27 cellular contexts compared by ENCODE assay signal in genomic region chr12:89256060-89256459, GRCh38.
DNase-seq lines count a peak whose midpoint lies in the region; ATAC-seq, FAIRE-seq and TF ChIP-seq lines count a peak whose summit lies in the region.
"Had no signal": no experiment of that assay in that cellular context is flagged by ENCODE, and none has a peak within 500 bp of the region (broad histone marks: within the 10 kb centered on the region; RNA-seq: fewer than 3 reads in every experiment).

No MANE protein-coding gene starts in this region.

- POLR2A ChIA-PET in K562 (lab: Yijun Ruan, JAX) = no interaction called here

- no peak for TF ChIP-seq POLR2A in K562 (conservative IDR thresholded peaks at IDR 0.05)

- 8% methylated on average over 1 of the region's 1 CpG for WGBS in K562 (ENCODE audit: insufficient coverage, low coverage, missing lambda C conversion rate)

- CTCF ChIA-PET in K562 (lab: Yijun Ruan, JAX; ENCODE audit: low intra/inter-chr PET ratio) = no interaction called here

- H3K36me3 ChIP-seq in K562 (ENCODE audit: control insufficient read depth, insufficient read depth, low read length) (no peaks in the 10 kb centered on the region), parathyroid adenoma (ENCODE audit: control insufficient read depth, insufficient read depth, low read length) (no peaks in the 10 kb centered on the region)
- H3K36me3 ChIP-seq: BE2C, BLaER1 had no signal

- no peaks in the 10 kb centered on the region for H3K79me2 ChIP-seq in K562 (ENCODE audit: control insufficient read depth, insufficient read depth, low read length)
- no peaks in the 10 kb centered on the region for H3K79me2 ChIP-seq in parathyroid adenoma

- in situ Hi-C loops in K562 (cut with MboI) = no loop called here

- ATAC-seq in K562 (no peak), HG03025 (IDR thresholded peaks at IDR 0.05; ENCODE audit: low FRiP score, unreplicated experiment) (no peak)
- ATAC-seq: GM12878 had no signal

- intact Hi-C loops in K562 (cut with micrococcal nuclease) = no loop called here

- no peak overlapping the region for H3K4me2 ChIP-seq in K562 (ENCODE audit: insufficient read depth, low read length)
- no peak overlapping the region for H3K4me2 ChIP-seq in parathyroid adenoma (ENCODE audit: low read length)
- H3K4me2 ChIP-seq: BLaER1 had no signal

- no TSS peak for BruUV-seq in K562 (replicated peaks; lab: Mats Ljungman, UMichigan)

- H3K9me3 ChIP-seq in K562 (replicated peaks; ENCODE audit: control insufficient read depth, insufficient read depth, low read depth, low read length) (no peaks in the 10 kb centered on the region), parathyroid adenoma (ENCODE audit: control insufficient read depth, low read length) (no peaks in the 10 kb centered on the region)
- H3K9me3 ChIP-seq: BE2C, BLaER1 had no signal

- TF ChIP-seq RAD21 in K562 (CRISPR knock-in tag; conservative IDR thresholded peaks at IDR 0.05 in 1 of 2, IDR thresholded peaks at IDR 0.05 in 1 of 2) = no peak

- no peaks in the 10 kb centered on the region for H4K20me1 ChIP-seq in K562 (replicated peaks; ENCODE audit: control insufficient read depth, insufficient read depth, low read length)
- H4K20me1 ChIP-seq: BLaER1 had no signal

- H2AFZ ChIP-seq in K562 (ENCODE audit: low read depth, low read length) (no peak overlapping the region), parathyroid adenoma (peak overlapping the region; percentile 34)

- H3K27ac ChIP-seq in K562 (ENCODE audit: extremely low read depth, low read depth, low read length) = no peak overlapping the region
- H3K27ac ChIP-seq in parathyroid adenoma = no peak overlapping the region
- H3K27ac ChIP-seq: BLaER1 had no signal

- FAIRE-seq in K562 (lab: Jason Lieb, UNC) (no peak), HTR-8/SVneo (lab: Jason Lieb, UNC) (no peak)
- FAIRE-seq: A204.1, GM12878, GM12892, GM18507 had no signal

- H3K9ac ChIP-seq in K562 (ENCODE audit: insufficient read depth in 1 of 2, low read depth in 2 of 2, low read length in 2 of 2) (no peak overlapping the region), parathyroid adenoma (no peak overlapping the region)
- H3K9ac ChIP-seq: BLaER1 had no signal

- TF ChIP-seq CTCF in K562 (IDR thresholded peaks at IDR 0.05 in 2 of 3, conservative IDR thresholded peaks at IDR 0.05 in 1 of 3; ENCODE audit: insufficient read depth in 2 of 3, low read depth in 1 of 3, low read length in 3 of 3) = no peak
- no peak for TF ChIP-seq CTCF in parathyroid adenoma (IDR thresholded peaks at IDR 0.05)

- H3K4me1 ChIP-seq in K562 (replicated peaks in 1 of 2; ENCODE audit: control insufficient read depth in 2 of 2, insufficient read depth in 2 of 2, low read length in 2 of 2) = no peaks in the 10 kb centered on the region; a peak in 1 of 5 replicates
- H3K4me1 ChIP-seq in parathyroid adenoma = peaks cover 16% of the 10 kb centered on the region
- H3K4me1 ChIP-seq: BLaER1 had no signal

- TF ChIP-seq EP300 in K562 (IDR thresholded peaks at IDR 0.05; ENCODE audit: low read length) = no peak

- no peaks in the 10 kb centered on the region for H3K9me1 ChIP-seq in K562 (ENCODE audit: control insufficient read depth, insufficient read depth, low read length)

- DNase-seq in SIG-M5 treated with dmso at 0.1 percent for 504 hours (lab: John Stamatoyannopoulos, UW; ENCODE audit: unreplicated experiment) (peak; percentile 32), SIG-M5 (lab: John Stamatoyannopoulos, UW) (no peak), K562 (ENCODE audit: extremely low read depth in 1 of 4, low spot score in 3 of 4) (no peak), HTR-8/SVneo (ENCODE audit: insufficient read length, low spot score) (no peak), germinal center (ENCODE audit: low spot score) (no peak)
- DNase-seq: 8988T; ACHN; BE2C; C1 segment of cervical spinal cord; CD4-positive, alpha-beta memory T cell; CD4-positive, CD25-positive, alpha-beta regulatory T cell; CD8-positive, alpha-beta memory T cell; COR-L47; DMS 273 treated with DMSO at 0.1 percent for 48 hours; DMS153; DMS53; DMS79; DND-41; EL; GDM1 had no signal

- H3K4me3 ChIP-seq in K562 (no peak overlapping the region), parathyroid adenoma (ENCODE audit: low read depth, low read length) (no peak overlapping the region)
- H3K4me3 ChIP-seq: BLaER1, GM12878 had no signal

- H3K27me3 ChIP-seq in K562 (ENCODE audit: control insufficient read depth in 2 of 2, insufficient read depth in 2 of 2, low read length in 2 of 2) = no peaks in the 10 kb centered on the region
- no peaks in the 10 kb centered on the region for H3K27me3 ChIP-seq in parathyroid adenoma (ENCODE audit: control insufficient read depth, insufficient read depth, low read length)
- H3K27me3 ChIP-seq: BE2C, BLaER1 had no signal

TF ChIP-seq in K562, 482 proteins besides CTCF, POLR2A, EP300 and RAD21:
- TF ChIP-seq DACH1 (IDR thresholded peaks at IDR 0.05; ENCODE audit: partially characterized antibody) (peak; percentile 24), HNRNPH1 (optimal IDR thresholded peaks at IDR 0.05; ENCODE audit: low read depth, low read length) (no peak)
